In genomic region chr16:89507834-89508590, GRCh38 we compare ENCODE assay signal across 8 cellular contexts. TPM values are rescaled to one million over a fixed set of nuclear protein-coding genes. Genes with fewer than 3 reads are reported as not detected.
DNase-seq lines count a peak whose midpoint lies in the region; ATAC-seq and TF ChIP-seq lines count a peak whose summit lies in the region.

SPG7 (plus strand) TSS chr16:89508403; CDS start chr16:89508418, 15 bp downstream.

- ATAC-seq in HG02571 (IDR thresholded peaks at IDR 0.05; ENCODE audit: unreplicated experiment) = peak; percentile 58

- H3K27ac ChIP-seq in cardiac muscle cell (peak within 1 kb of the TSS; percentile 96), tibial nerve (peak within 1 kb of the TSS; percentile 82 to 96 (median 92))

- H3K4me3 ChIP-seq in cardiac muscle cell = peak within 1 kb of the TSS; percentile 95
- peak within 1 kb of the TSS; percentile 88 to 98 (median 95) for H3K4me3 ChIP-seq in tibial nerve

- 0% methylated on average over 16 to 21 of the region's 90 CpGs for WGBS in tibial nerve, 2 donors

- no peaks in the 10 kb centered on the region for H3K27me3 ChIP-seq in cardiac muscle cell
- H3K27me3 ChIP-seq in tibial nerve = no peaks in the 10 kb centered on the region

- H3K9me3 ChIP-seq in cardiac muscle cell (ENCODE audit: low read depth) = no peaks in the 10 kb centered on the region
- H3K9me3 ChIP-seq in tibial nerve = no peaks in the 10 kb centered on the region

- DNase-seq in NCI-H1048 (lab: John Stamatoyannopoulos, UW) (peak; percentile 54), SW480 (ENCODE audit: low spot score) (peak; percentile 64), cardiac muscle cell (ENCODE audit: low read depth in 1 of 2, low spot score in 1 of 2) (peak; percentile 89 to 92), pons (ENCODE audit: low spot score) (peak; percentile 72), tibial nerve (ENCODE audit: low spot score in 2 of 2) (peak; percentile 72 to 77)
- peak; percentile 70 for DNase-seq in activated naive CD8-positive, alpha-beta T cell treated with anti-CD3 and anti-CD28 coated beads, Interleukin-2, amount 50 U/mL, for 16 hours (ENCODE audit: low read depth, low spot score)

- peaks cover 18% of the 10 kb centered on the region for H3K36me3 ChIP-seq in cardiac muscle cell
- H3K36me3 ChIP-seq in tibial nerve = peaks cover 0 to 27% (median 9%) of the 10 kb centered on the region in 3 donors

- TF ChIP-seq EP300 in tibial nerve (IDR thresholded peaks at IDR 0.05) = peak in 1 of 2 donors; percentile 83

- TF ChIP-seq POLR2A in GM10847 (IDR thresholded peaks at IDR 0.05; ENCODE audit: extremely low read depth, insufficient read length) = peak; percentile 95
- TF ChIP-seq POLR2A in tibial nerve (IDR thresholded peaks at IDR 0.05) = peak; percentile 67 to 90

- TF ChIP-seq CTCF in cardiac muscle cell (IDR thresholded peaks at IDR 0.05; ENCODE audit: low read depth, low read length) (no peak), tibial nerve (IDR thresholded peaks at IDR 0.05) (peak in 2 of 5 experiments; percentile 19 to 43)

- H3K4me1 ChIP-seq in cardiac muscle cell (ENCODE audit: low read depth) (no peaks in the 10 kb centered on the region), tibial nerve (peaks cover 4 to 56% (median 34%) of the 10 kb centered on the region in 4 donors)

RNA-seq across cellular contexts. Expression of gene SPG7, which starts in this region (rescaled TPM):
- total RNA-seq in cardiac muscle cell (173 and 248 TPM in 2 replicates), tibial nerve (100 to 1,000 TPM; 102 to 178 (median 127) TPM)
- polyA plus RNA-seq in cardiac muscle cell = 99.1 and 110 TPM in 2 replicates

Comparison
In these comparisons a context has a peak if more than half of its experiments do, and no peak if none do; other contexts are left out.
1. Peak in every context shown above with its lines: DNase-seq, ATAC-seq, H3K4me3 ChIP-seq and H3K27ac ChIP-seq.